ENCODE assay signal across 24 cellular contexts in the genomic region with DNA sequence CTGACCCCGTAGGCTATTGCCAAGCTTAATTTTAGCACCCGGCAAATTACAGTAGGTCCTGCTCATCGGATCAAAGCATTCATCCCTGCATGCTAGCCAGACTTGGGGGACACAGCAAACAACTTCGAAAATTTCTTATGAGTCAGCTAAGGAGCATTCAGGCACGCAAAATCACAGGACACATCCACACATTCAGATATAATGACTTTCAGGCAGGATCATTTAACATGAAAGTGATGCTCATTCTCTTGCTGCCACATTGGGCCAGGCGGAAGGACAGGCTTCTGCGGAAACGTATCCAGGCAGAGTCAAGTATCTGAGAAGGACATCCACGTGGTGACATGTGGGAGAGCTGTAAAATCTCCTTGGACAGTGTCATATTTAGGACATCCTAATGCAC.
DNase-seq lines count a peak whose midpoint lies in the region; ATAC-seq and TF ChIP-seq lines count a peak whose summit lies in the region.
"Had no signal": no experiment of that assay in that cellular context is flagged by ENCODE, and none has a peak within 500 bp of the region (broad histone marks: within the 10 kb centered on the region; RNA-seq: fewer than 3 reads in every experiment).

No MANE protein-coding gene starts in this region.

- H3K27me3 ChIP-seq in adipocyte (replicated peaks; ENCODE audit: control insufficient read depth, insufficient read depth, low read length) (no peaks in the 10 kb centered on the region), gastrocnemius medialis (no peaks in the 10 kb centered on the region)
- H3K27me3 ChIP-seq: right lobe of liver, suprapubic skin had no signal

- intact Hi-C loops in gastrocnemius medialis (cut with DNase I; ENCODE audit: low total_unique reads) = loop anchor here (5.0 kb wide), 1 partner anchor 476 kb away; a partner anchor contains a TSS

- H3K4me1 ChIP-seq in adipocyte (ENCODE audit: control insufficient read depth, insufficient read depth, low read length) = peaks cover 12% of the 10 kb centered on the region
- peaks cover 18 to 30% of the 10 kb centered on the region in 2 donors for H3K4me1 ChIP-seq in gastrocnemius medialis
- H3K4me1 ChIP-seq: parathyroid adenoma, suprapubic skin had no signal

- no peak overlapping the region for H3K9ac ChIP-seq in adipocyte (ENCODE audit: low read length)
- H3K9ac ChIP-seq: GM23248, parathyroid adenoma had no signal

- ATAC-seq in gastrocnemius medialis (peak; percentile 77 to 94), HG03460 (IDR thresholded peaks at IDR 0.05; ENCODE audit: unreplicated experiment) (no peak)
- ATAC-seq: activated naive CD8-positive, alpha-beta T cell treated with anti-CD3 and anti-CD28 coated beads, Interleukin-2, amount 50 U/mL, for 24 hours; activated T-cell treated with anti-CD3 and anti-CD28 coated beads, Interleukin-2, amount 50 U/mL, for 4 hours; naive thymus-derived CD8-positive, alpha-beta T cell; right lobe of liver had no signal

- TF ChIP-seq CTCF in gastrocnemius medialis (IDR thresholded peaks at IDR 0.05 in 4 of 5, conservative IDR thresholded peaks at IDR 0.05 in 1 of 5) (no peak), GM13977 (IDR thresholded peaks at IDR 0.05; ENCODE audit: extremely low read depth, insufficient read depth, missing control alignments) (no peak)

- peak; percentile 46 for DNase-seq in ELR (ENCODE audit: low read depth)
- DNase-seq in adipocyte (ENCODE audit: low read depth) = peak; percentile 12
- peak; percentile 45 for DNase-seq in kidney glomerular epithelial cell (lab: John Stamatoyannopoulos, UW)
- DNase-seq in gastrocnemius medialis = peak; percentile 64 to 67
- DNase-seq in GM13977 (ENCODE audit: low spot score) = no peak
- no peak for DNase-seq in stimulated activated CD4-positive, alpha-beta T cell treated with anti-CD3 and anti-CD28 coated beads, Interleukin-1b, Interleukin-23, amount 100 ng/mL, for 48 hours
- DNase-seq: activated CD4-positive, alpha-beta T cell treated with anti-CD3 and anti-CD28 coated beads, Interleukin-2, amount 10 ng/mL, durations not matched to agents 7 days and 5 days; activated naive CD8-positive, alpha-beta T cell treated with anti-CD3 and anti-CD28 coated beads, Interleukin-2, amount 50 U/mL, for 24 hours; activated T-cell treated with anti-CD3 and anti-CD28 coated beads, Interleukin-2, amount 50 U/mL, for 4 hours; CD4-positive, CD25-positive, alpha-beta regulatory T cell; effector CD8-positive, alpha-beta T cell; GM23248; naive thymus-derived CD8-positive, alpha-beta T cell; NCI-H1092; NCI-H1694 treated with DMSO at 0.1 percent for 48 hours; NCI-H524; PC-9; right lobe of liver; SIG-M5; stimulated activated naive CD4-positive, alpha-beta T cell; T-helper 9 cell had no signal

- H3K9me3 ChIP-seq in adipocyte (ENCODE audit: control insufficient read depth, low read length) = no peaks in the 10 kb centered on the region
- H3K9me3 ChIP-seq in gastrocnemius medialis = no peaks in the 10 kb centered on the region
- H3K9me3 ChIP-seq: right lobe of liver, suprapubic skin had no signal

- in situ Hi-C loops in gastrocnemius medialis (cut with MboI; ENCODE audit: low sequenced_read_pairs in 4 of 4) = no loop called here
- in situ Hi-C loops in GM13977 (cut with MboI; ENCODE audit: low pct_unique_long_range_greater_than_20kb, low sequenced_read_pairs, unreplicated experiment) = no loop called here

- H3K27ac ChIP-seq in gastrocnemius medialis = peak overlapping the region; percentile 59 to 80 (median 77)
- H3K27ac ChIP-seq: GM23248, parathyroid adenoma, PC-9, right lobe of liver, suprapubic skin had no signal

- H3K36me3 ChIP-seq in adipocyte (ENCODE audit: control insufficient read depth, insufficient read depth, low read length, severe bottlenecking) (no peaks in the 10 kb centered on the region), gastrocnemius medialis (no peaks in the 10 kb centered on the region)
- H3K36me3 ChIP-seq: right lobe of liver, suprapubic skin had no signal

- no peak overlapping the region for H3K4me3 ChIP-seq in adipocyte (ENCODE audit: low read length)
- no peak overlapping the region for H3K4me3 ChIP-seq in gastrocnemius medialis
- H3K4me3 ChIP-seq: GM23248, PC-9, right lobe of liver, suprapubic skin had no signal

- TF ChIP-seq POLR2A in gastrocnemius medialis (IDR thresholded peaks at IDR 0.05) = no peak

Comparison
In these comparisons a context has a peak if more than half of its experiments do, and no peak if none do; other contexts are left out.
1. DNase-seq: peak in ELR (single experiment), adipocyte (single experiment), kidney glomerular epithelial cell (single experiment) and gastrocnemius medialis (2 of 2); none in GM13977 (single experiment) and stimulated activated CD4-positive, alpha-beta T cell treated with anti-CD3 and anti-CD28 coated beads, Interleukin-1b, Interleukin-23, amount 100 ng/mL, for 48 hours (single experiment).